20 cellular contexts compared by ENCODE assay signal in the genomic region with DNA sequence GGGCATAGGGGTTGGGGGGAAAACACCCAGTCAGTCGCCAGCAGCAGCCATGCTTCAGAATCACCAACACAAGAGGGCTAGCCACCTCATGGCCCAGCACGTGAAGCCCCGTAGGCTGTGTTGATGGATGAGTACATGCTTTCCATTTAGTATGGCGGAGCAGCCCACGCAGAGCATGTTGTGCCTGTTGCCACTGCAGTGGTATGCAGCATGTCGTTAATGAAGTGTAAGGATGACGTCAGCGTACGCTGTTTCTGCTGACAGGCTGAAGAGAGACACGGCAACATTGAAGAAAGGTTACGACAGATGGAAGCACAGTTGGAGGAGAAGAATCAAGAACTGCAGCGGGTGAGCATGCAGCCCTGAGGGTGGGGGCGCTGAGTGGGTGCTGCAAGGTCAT.
DNase-seq lines count a peak whose midpoint lies in the region; ATAC-seq and TF ChIP-seq lines count a peak whose summit lies in the region.
"Had no signal": no experiment of that assay in that cellular context is flagged by ENCODE, and none has a peak within 500 bp of the region (broad histone marks: within the 10 kb centered on the region; RNA-seq: fewer than 3 reads in every experiment).

No MANE protein-coding gene starts in this region.

- peak; percentile 31 for DNase-seq in BJ (ENCODE audit: low read depth)
- DNase-seq in HFFc6, result no peak
- peak in 7 of 10 donors; percentile 43 to 75 (median 67) for DNase-seq in dorsolateral prefrontal cortex
- DNase-seq in mesendoderm, result peak; percentile 33
- DNase-seq in COLO829 (ENCODE audit: low spot score), result no peak
- DNase-seq: activated CD4-positive, alpha-beta T cell treated with anti-CD3 and anti-CD28 coated beads for 36 hours; CD8-positive, alpha-beta memory T cell; DMS79; erythroblast; left colon; NCI-H526; SHP77 treated with DMSO at 0.1 percent for 48 hours; stimulated activated CD4-positive, alpha-beta T cell treated with anti-CD3 and anti-CD28 coated beads, Interleukin-2, amount 100 ng/mL, for 24 hours; stimulated activated naive CD4-positive, alpha-beta T cell had no signal

- no peaks in the 10 kb centered on the region for H3K79me2 ChIP-seq in mesendoderm (ENCODE audit: control insufficient read depth, insufficient read depth, low read length)

- no peak overlapping the region for H3K9ac ChIP-seq in mesendoderm (ENCODE audit: low read length)

- WGBS in mesendoderm (ENCODE audit: extremely low coverage, insufficient coverage, low lambda C conversion rate), result no CpG with 5 or more reads among the region's 13 CpGs

- no peak for ATAC-seq in HG03565 (IDR thresholded peaks at IDR 0.05; ENCODE audit: unreplicated experiment)
- no peak for ATAC-seq in GM21360 (IDR thresholded peaks at IDR 0.05; ENCODE audit: unreplicated experiment)
- ATAC-seq: activated CD4-positive, alpha-beta T cell treated with anti-CD3 and anti-CD28 coated beads for 36 hours; HCT116; left colon had no signal

- no peak overlapping the region for H2BK15ac ChIP-seq in mesendoderm (replicated peaks; ENCODE audit: low read depth)

- no peaks in the 10 kb centered on the region for H3K27me3 ChIP-seq in BJ (ENCODE audit: control insufficient read depth, insufficient read depth, low read length)
- H3K27me3 ChIP-seq in dorsolateral prefrontal cortex, result no peaks in the 10 kb centered on the region
- H3K27me3 ChIP-seq in mesendoderm (ENCODE audit: insufficient read depth, low read length, poor library complexity), result no peaks in the 10 kb centered on the region
- H3K27me3 ChIP-seq: breast epithelium had no signal

- intact Hi-C loops in dorsolateral prefrontal cortex (cut with DNase I), result no loop called here

- H3K4me3 Mint-ChIP-seq in HFFc6, result no peak overlapping the region
- H3K4me3 Mint-ChIP-seq: activated CD4-positive, alpha-beta T cell treated with anti-CD3 and anti-CD28 coated beads for 36 hours; activated T-helper 1 cell treated with anti-CD3 and anti-CD28 coated beads, Interleukin-12 subunit alpha, Interleukin-12 subunit beta, Interleukin-2, Interleukin-4 antibody, amounts not matched to agents 30 ng/mL and 10 ng/mL and 1 ng/mL, durations not matched to agents 14 hours and 24 hours and 36 hours; CD8-positive, alpha-beta memory T cell; nephron had no signal

- no peak overlapping the region for H2BK120ac ChIP-seq in mesendoderm (ENCODE audit: low read depth, low read length)

- no peaks in the 10 kb centered on the region for H3K4me1 ChIP-seq in mesendoderm (ENCODE audit: control insufficient read depth, low read depth, low read length)
- H3K4me1 ChIP-seq: breast epithelium had no signal

- H3K4me1 Mint-ChIP-seq in HFFc6 (ENCODE audit: low read depth), result peaks cover 8% of the 10 kb centered on the region; the same call in 1 of the 2 replicates
- H3K4me1 Mint-ChIP-seq: activated CD4-positive, alpha-beta T cell treated with anti-CD3 and anti-CD28 coated beads for 36 hours; CD8-positive, alpha-beta memory T cell; nephron had no signal

- no peaks in the 10 kb centered on the region; the same call in 1 of the 2 replicates for H3K27me3 Mint-ChIP-seq in HFFc6 (ENCODE audit: insufficient read depth)
- H3K27me3 Mint-ChIP-seq: activated CD4-positive, alpha-beta T cell treated with anti-CD3 and anti-CD28 coated beads for 36 hours; CD8-positive, alpha-beta memory T cell had no signal

- no peaks in the 10 kb centered on the region for H3K9me3 Mint-ChIP-seq in HFFc6
- H3K9me3 Mint-ChIP-seq: activated T-helper 1 cell treated with anti-CD3 and anti-CD28 coated beads, Interleukin-12 subunit alpha, Interleukin-12 subunit beta, Interleukin-2, Interleukin-4 antibody, amounts not matched to agents 30 ng/mL and 10 ng/mL and 1 ng/mL, durations not matched to agents 14 hours and 24 hours and 36 hours; CD8-positive, alpha-beta memory T cell; nephron had no signal

- no peak overlapping the region for H4K5ac ChIP-seq in mesendoderm (ENCODE audit: low read length)

- POLR2A ChIA-PET in BJ (lab: Charles Lee), result no interaction called here

- H3K18ac ChIP-seq in mesendoderm (ENCODE audit: low read length), result no peak overlapping the region

- no peak overlapping the region for H3K23ac ChIP-seq in mesendoderm (ENCODE audit: low read length)

- H3K4me3 ChIP-seq in BJ (ENCODE audit: low read depth, low read length) (no peak overlapping the region), dorsolateral prefrontal cortex (no peak overlapping the region), mesendoderm (ENCODE audit: low read length) (no peak overlapping the region)
- H3K4me3 ChIP-seq: breast epithelium had no signal

- H2AK5ac ChIP-seq in mesendoderm (ENCODE audit: low read length), result no peak overlapping the region

- no peak overlapping the region for H3K56ac ChIP-seq in mesendoderm (ENCODE audit: low read length)

- H2BK5ac ChIP-seq in mesendoderm (ENCODE audit: low read length), result no peak overlapping the region

- H3K4ac ChIP-seq in mesendoderm (ENCODE audit: low read depth, low read length), result no peak overlapping the region

- TF ChIP-seq CTCF in BJ (IDR thresholded peaks at IDR 0.05; ENCODE audit: insufficient read depth, low read depth, low read length), result no peak
- no peak for TF ChIP-seq CTCF in HFFc6 (IDR thresholded peaks at IDR 0.05)
- no peak for TF ChIP-seq CTCF in dorsolateral prefrontal cortex (IDR thresholded peaks at IDR 0.05 in 54 of 56, conservative IDR thresholded peaks at IDR 0.05 in 2 of 56; ENCODE audit: low read depth in 1 of 56, partially characterized antibody in 56 of 56)

- peaks cover 1% of the 10 kb centered on the region for H3K79me1 ChIP-seq in mesendoderm (ENCODE audit: low read length)

- H3K27ac ChIP-seq in dorsolateral prefrontal cortex (peak overlapping the region in 52 of 59 donors; percentile 1 to 87 (median 62)), mesendoderm (ENCODE audit: low read depth, low read length) (no peak overlapping the region)
- H3K27ac ChIP-seq: breast epithelium had no signal

- H3K36me3 Mint-ChIP-seq in HFFc6 (ENCODE audit: low read depth), result peaks cover 44% of the 10 kb centered on the region

- H4K8ac ChIP-seq in mesendoderm (ENCODE audit: low read depth, low read length), result no peak overlapping the region

- CTCF ChIA-PET in BJ (lab: Yijun Ruan, JAX), result interaction anchor here (3.0 kb wide), 1 partner anchor 10 kb away, joined by 12 read pairs; no protein-coding TSS in a partner anchor

- peak overlapping the region; percentile 3; the same call in 1 of the 2 replicates for H3K27ac Mint-ChIP-seq in HFFc6
- H3K27ac Mint-ChIP-seq: activated CD4-positive, alpha-beta T cell treated with anti-CD3 and anti-CD28 coated beads for 36 hours; activated T-helper 1 cell treated with anti-CD3 and anti-CD28 coated beads, Interleukin-12 subunit alpha, Interleukin-12 subunit beta, Interleukin-2, Interleukin-4 antibody, amounts not matched to agents 30 ng/mL and 10 ng/mL and 1 ng/mL, durations not matched to agents 14 hours and 24 hours and 36 hours; CD8-positive, alpha-beta memory T cell had no signal

- H3K36me3 ChIP-seq in BJ (ENCODE audit: control insufficient read depth, insufficient read depth, low read length) (peaks cover 17% of the 10 kb centered on the region), mesendoderm (ENCODE audit: control insufficient read depth, insufficient read depth, low read length) (peaks cover 26% of the 10 kb centered on the region)

- H3K4me2 ChIP-seq in mesendoderm (ENCODE audit: low read length), result no peak overlapping the region

Comparison
In these comparisons a context has a peak if more than half of its experiments do, and no peak if none do; other contexts are left out.
1. DNase-seq: peak in BJ (single experiment), dorsolateral prefrontal cortex (7 of 10) and mesendoderm (single experiment); none in HFFc6 (single experiment) and COLO829 (single experiment).